Comparison of ENCODE assay signal across 11 cellular contexts in genomic region chr4:2797188-2797544, GRCh38. TPM values are rescaled to one million over a fixed set of nuclear protein-coding genes. Genes with fewer than 3 reads are reported as not detected.
A peak's percentile ranks its signal among the peaks of the same experiment; 100 is the strongest.
DNase-seq lines count a peak whose midpoint lies in the region; ATAC-seq, FAIRE-seq and TF ChIP-seq lines count a peak whose summit lies in the region.
"Had no signal": no experiment of that assay in that cellular context is flagged by ENCODE, and none has a peak within 500 bp of the region (broad histone marks: within the 10 kb centered on the region; RNA-seq: fewer than 3 reads in every experiment).

No MANE protein-coding gene starts in this region.

- no peak for FAIRE-seq in keratinocyte (lab: Jason Lieb, UNC)

- H3K36me3 ChIP-seq in CD4-positive, CD25-positive, alpha-beta regulatory T cell (ENCODE audit: control insufficient read depth, insufficient read depth, low read length): no peaks in the 10 kb centered on the region
- H3K36me3 ChIP-seq in WERI-Rb-1 (peaks cover 3% of the 10 kb centered on the region), keratinocyte (ENCODE audit: control insufficient read depth in 2 of 2, extremely low read depth in 1 of 2, insufficient read depth in 2 of 2, low read length in 2 of 2) (no peaks in the 10 kb centered on the region), rectal smooth muscle tissue (ENCODE audit: control insufficient read depth, insufficient read depth, low read length) (no peaks in the 10 kb centered on the region), MG63 (peaks cover 4% of the 10 kb centered on the region; the same call in 1 of the 2 replicates)

- DNase-seq in CD4-positive, CD25-positive, alpha-beta regulatory T cell: no peak
- DNase-seq in WERI-Rb-1 (peak; percentile 4), keratinocyte (ENCODE audit: low read depth, low spot score) (no peak), MG63 (no peak), NCI-H1105 treated with DMSO at 0.1 percent for 48 hours (lab: John Stamatoyannopoulos, UW) (no peak), AG08396 (ENCODE audit: low spot score) (no peak)
- DNase-seq: NCI-H2107 had no signal

- H3K27ac Mint-ChIP-seq in CD4-positive, CD25-positive, alpha-beta regulatory T cell: peak overlapping the region in 1 of 3 donors; percentile 91

- H3K9me3 ChIP-seq in CD4-positive, CD25-positive, alpha-beta regulatory T cell (ENCODE audit: control insufficient read depth in 2 of 2, low read length in 2 of 2): no peaks in the 10 kb centered on the region
- H3K9me3 ChIP-seq in WERI-Rb-1 (ENCODE audit: severe bottlenecking) (no peaks in the 10 kb centered on the region), keratinocyte (ENCODE audit: control insufficient read depth, low read depth, low read length) (no peaks in the 10 kb centered on the region), MG63 (no peaks in the 10 kb centered on the region)
- H3K9me3 ChIP-seq: Caco-2 had no signal

- no peaks in the 10 kb centered on the region for H4K20me1 ChIP-seq in keratinocyte (ENCODE audit: control insufficient read depth, extremely low read depth, insufficient read depth, low read length)

- H3K4me1 ChIP-seq in CD4-positive, CD25-positive, alpha-beta regulatory T cell (ENCODE audit: control insufficient read depth, insufficient read depth, low read length, poor library complexity, severe bottlenecking): peaks cover 70% of the 10 kb centered on the region
- peaks cover 74% of the 10 kb centered on the region for H3K4me1 ChIP-seq in keratinocyte (ENCODE audit: control insufficient read depth, extremely low read depth, insufficient read depth, low read length)
- peaks cover 33% of the 10 kb centered on the region for H3K4me1 ChIP-seq in rectal smooth muscle tissue (ENCODE audit: control insufficient read depth, insufficient read depth, low read length)

- H3K27me3 ChIP-seq in CD4-positive, CD25-positive, alpha-beta regulatory T cell (ENCODE audit: control insufficient read depth, insufficient read depth, low read length): no peaks in the 10 kb centered on the region
- H3K27me3 ChIP-seq in WERI-Rb-1 (ENCODE audit: insufficient read depth, low read depth, severe bottlenecking): no peaks in the 10 kb centered on the region
- peaks cover 2% of the 10 kb centered on the region for H3K27me3 ChIP-seq in keratinocyte (ENCODE audit: control insufficient read depth, extremely low read depth, insufficient read depth, low read length)
- H3K27me3 ChIP-seq in rectal smooth muscle tissue (ENCODE audit: control insufficient read depth, insufficient read depth, low read length): no peaks in the 10 kb centered on the region
- no peaks in the 10 kb centered on the region for H3K27me3 ChIP-seq in MG63

- H3K9me3 Mint-ChIP-seq in CD4-positive, CD25-positive, alpha-beta regulatory T cell: peaks cover 0 to 2% (median 0%) of the 10 kb centered on the region in 7 donors

- TF ChIP-seq CTCF in WERI-Rb-1 (IDR thresholded peaks at IDR 0.05; ENCODE audit: low read depth, low read length) (no peak), keratinocyte (optimal IDR thresholded peaks at IDR 0.05 in 1 of 3, IDR thresholded peaks at IDR 0.05 in 1 of 3, conservative IDR thresholded peaks at IDR 0.05 in 1 of 3; ENCODE audit: extremely low read depth in 1 of 3, insufficient read depth in 2 of 3, low read length in 3 of 3) (no peak)

- H3K4me3 ChIP-seq in CD4-positive, CD25-positive, alpha-beta regulatory T cell (ENCODE audit: low read depth, low read length): no peak overlapping the region
- H3K4me3 ChIP-seq in WERI-Rb-1 (ENCODE audit: low read depth, low read length) (no peak overlapping the region), keratinocyte (ENCODE audit: control insufficient read depth in 2 of 3, extremely low read depth in 1 of 3, insufficient read depth in 2 of 3, low read depth in 1 of 3, low read length in 3 of 3) (no peak overlapping the region), rectal smooth muscle tissue (ENCODE audit: low read length) (no peak overlapping the region), MG63 (no peak overlapping the region)

- peak overlapping the region in 1 of 4 donors; percentile 86 for H3K4me3 Mint-ChIP-seq in CD4-positive, CD25-positive, alpha-beta regulatory T cell

- H3K9ac ChIP-seq in keratinocyte (ENCODE audit: control insufficient read depth, extremely low read depth, insufficient read depth, low read length): no peak overlapping the region
- no peak overlapping the region for H3K9ac ChIP-seq in rectal smooth muscle tissue (ENCODE audit: low read length)

- no peaks in the 10 kb centered on the region for H3K36me3 Mint-ChIP-seq in CD4-positive, CD25-positive, alpha-beta regulatory T cell

- peak overlapping the region; percentile 81 for H3K27ac ChIP-seq in CD4-positive, CD25-positive, alpha-beta regulatory T cell (ENCODE audit: insufficient read depth, low read length, poor library complexity, severe bottlenecking)
- H3K27ac ChIP-seq in WERI-Rb-1: no peak overlapping the region
- peak overlapping the region; percentile 16 for H3K27ac ChIP-seq in keratinocyte (ENCODE audit: control insufficient read depth, insufficient read depth, low read length)
- H3K27ac ChIP-seq in rectal smooth muscle tissue (ENCODE audit: low read depth, low read length): peak overlapping the region; percentile 34

- peaks cover 0 to 78% (median 29%) of the 10 kb centered on the region in 4 donors for H3K4me1 Mint-ChIP-seq in CD4-positive, CD25-positive, alpha-beta regulatory T cell

- no peak overlapping the region for H2AFZ ChIP-seq in keratinocyte (ENCODE audit: control insufficient read depth, low read length)

- no peaks in the 10 kb centered on the region for H3K79me2 ChIP-seq in keratinocyte (ENCODE audit: control insufficient read depth, insufficient read depth, low read length)

- H3K4me2 ChIP-seq in keratinocyte (ENCODE audit: control insufficient read depth, extremely low read depth, insufficient read depth, low read depth, low read length): peak overlapping the region; percentile 52

- ATAC-seq in CD4-positive, CD25-positive, alpha-beta regulatory T cell (ENCODE audit: low read depth in 2 of 2): no peak
- no peak for ATAC-seq in HG03045 (IDR thresholded peaks at IDR 0.05; ENCODE audit: unreplicated experiment)
- ATAC-seq: right cardiac atrium had no signal

- H3K9me1 ChIP-seq in keratinocyte (ENCODE audit: control insufficient read depth, extremely low read depth, insufficient read depth, low read length): no peaks in the 10 kb centered on the region

- dilution Hi-C loops in keratinocyte (cut with MboI; ENCODE audit: extremely low pct_ligation_motif_present, low sequenced_read_pairs): no loop called here

- no peaks in the 10 kb centered on the region for H3K27me3 Mint-ChIP-seq in CD4-positive, CD25-positive, alpha-beta regulatory T cell

RNA-seq across cellular contexts. Expression of gene SH3BP2, which starts 4.3 kb away (rescaled TPM):
- total RNA-seq in CD4-positive, CD25-positive, alpha-beta regulatory T cell: 61.7 TPM
- polyA plus RNA-seq in CD4-positive, CD25-positive, alpha-beta regulatory T cell: 1 to 10 TPM; 7.6 to 8.6 (median 8.4) TPM
- 7.2 to 21.6 TPM (median 11.2 TPM) in 3 replicates for polyA plus RNA-seq in keratinocyte
- polyA plus RNA-seq in keratinocyte (2011; ENCODE audit: low read depth): 20.2 TPM
- 5.6 and 7.6 TPM in 2 replicates for polyA plus RNA-seq in keratinocyte (2011; cell fraction: cytosol; rRNA removed)
- 67.9 and 68.0 TPM in 2 replicates for polyA plus RNA-seq in keratinocyte (2011; cell fraction: nucleus; rRNA removed)
- 6.1 and 23.4 TPM in 2 replicates for polyA plus RNA-seq in keratinocyte (2012; ENCODE audit: low replicate concordance)
- 33.4 to 47.9 TPM (median 41.4 TPM) in 3 replicates for polyA minus RNA-seq in keratinocyte
- polyA minus RNA-seq in keratinocyte (2011; cell fraction: cytosol; rRNA and poly(A)+ RNA removed): 16.1 TPM
- 25.6 and 34.7 TPM in 2 replicates for polyA minus RNA-seq in keratinocyte (2011; cell fraction: nucleus; rRNA and poly(A)+ RNA removed)
- 9.0 and 9.6 TPM in 2 replicates for total RNA-seq in MG63 (2014; rRNA removed; shearing (Covaris generic); ENCODE audit: low replicate concordance)

RNA-seq across cellular contexts. Expression of gene TNIP2, which starts 41.0 kb away (rescaled TPM):
- total RNA-seq in CD4-positive, CD25-positive, alpha-beta regulatory T cell: 87.7 TPM
- polyA plus RNA-seq in CD4-positive, CD25-positive, alpha-beta regulatory T cell: 10 to 100 TPM; 43.9 to 53.3 (median 50.9) TPM
- 22.6 to 23.1 TPM (median 23.1 TPM) in 3 replicates for polyA plus RNA-seq in keratinocyte
- polyA plus RNA-seq in keratinocyte (2011; ENCODE audit: low read depth): 33.1 TPM
- 11.7 and 26.0 TPM in 2 replicates for polyA plus RNA-seq in keratinocyte (2011; cell fraction: cytosol; rRNA removed)
- polyA plus RNA-seq in keratinocyte (2011; cell fraction: nucleus; rRNA removed): 41.6 and 42.8 TPM in 2 replicates
- 21.2 and 26.8 TPM in 2 replicates for polyA plus RNA-seq in keratinocyte (2012; ENCODE audit: low replicate concordance)
- 7.6 to 13.0 TPM (median 9.8 TPM) in 3 replicates for polyA minus RNA-seq in keratinocyte
- 15.9 TPM for polyA minus RNA-seq in keratinocyte (2011; cell fraction: cytosol; rRNA and poly(A)+ RNA removed)
- 10.3 and 12.2 TPM in 2 replicates for polyA minus RNA-seq in keratinocyte (2011; cell fraction: nucleus; rRNA and poly(A)+ RNA removed)
- total RNA-seq in MG63 (2014; rRNA removed; shearing (Covaris generic); ENCODE audit: low replicate concordance): 32.5 and 78.0 TPM in 2 replicates

RNA-seq across cellular contexts. Expression of gene ADD1, which starts 46.5 kb away (rescaled TPM):
- total RNA-seq in CD4-positive, CD25-positive, alpha-beta regulatory T cell: 242 TPM
- 100 to 1,000 TPM; 142 to 151 (median 145) TPM for polyA plus RNA-seq in CD4-positive, CD25-positive, alpha-beta regulatory T cell
- polyA plus RNA-seq in keratinocyte: 77.0 to 138 TPM (median 109 TPM) in 3 replicates
- 108 TPM for polyA plus RNA-seq in keratinocyte (2011; ENCODE audit: low read depth)
- polyA plus RNA-seq in keratinocyte (2011; cell fraction: cytosol; rRNA removed): 109 and 135 TPM in 2 replicates
- 315 and 355 TPM in 2 replicates for polyA plus RNA-seq in keratinocyte (2011; cell fraction: nucleus; rRNA removed)
- polyA plus RNA-seq in keratinocyte (2012; ENCODE audit: low replicate concordance): 91.5 and 180 TPM in 2 replicates
- 79.0 to 194 TPM (median 124 TPM) in 3 replicates for polyA minus RNA-seq in keratinocyte
- 82.9 TPM for polyA minus RNA-seq in keratinocyte (2011; cell fraction: cytosol; rRNA and poly(A)+ RNA removed)
- 79.6 and 147 TPM in 2 replicates for polyA minus RNA-seq in keratinocyte (2011; cell fraction: nucleus; rRNA and poly(A)+ RNA removed)
- 62.5 and 77.3 TPM in 2 replicates for total RNA-seq in MG63 (2014; rRNA removed; shearing (Covaris generic); ENCODE audit: low replicate concordance)
